In genomic region chr5:1523793-1524480, GRCh38 we compare ENCODE assay signal across 8 cellular contexts. TPM values are rescaled to one million over a fixed set of nuclear protein-coding genes. Genes with fewer than 3 reads are reported as not detected.
DNase-seq lines count a peak whose midpoint lies in the region; ATAC-seq and TF ChIP-seq lines count a peak whose summit lies in the region.

TSS of gene LPCAT1 (minus strand) at chr5:1523960. CDS start at chr5:1523844, 116 bp downstream.

- peak; percentile 8 for TF ChIP-seq RAD21 in neural cell (conservative IDR thresholded peaks at IDR 0.05)

- H4K20me1 ChIP-seq in DOHH2 (ENCODE audit: control insufficient read depth, insufficient read depth, low read depth, low read length) = peaks cover 24% of the 10 kb centered on the region
- peaks cover 20% of the 10 kb centered on the region for H4K20me1 ChIP-seq in neural cell (ENCODE audit: insufficient read depth)

- H2AFZ ChIP-seq in neural cell (ENCODE audit: low read depth, low read length) = peak within 1 kb of the TSS; percentile 56

- TF ChIP-seq CTCF in DOHH2 (IDR thresholded peaks at IDR 0.05; ENCODE audit: low read depth, low read length, poor library complexity, severe bottlenecking) (no peak), RWPE1 (conservative IDR thresholded peaks at IDR 0.05; ENCODE audit: low read depth) (no peak), fibroblast of villous mesenchyme (IDR thresholded peaks at IDR 0.05; ENCODE audit: insufficient read depth, low read depth, low read length) (no peak), neural cell (IDR thresholded peaks at IDR 0.05; ENCODE audit: poor library complexity, severe bottlenecking) (no peak), stomach (IDR thresholded peaks at IDR 0.05) (peak in 2 of 7 experiments; percentile 12 to 53)

- H3K4me3 ChIP-seq in DOHH2 (ENCODE audit: low read length) = peak within 1 kb of the TSS; percentile 76
- H3K4me3 ChIP-seq in fibroblast of villous mesenchyme (ENCODE audit: low read depth, low read length) = peak within 1 kb of the TSS; percentile 72
- peak within 1 kb of the TSS; percentile 82 for H3K4me3 ChIP-seq in neural cell (ENCODE audit: low read length)
- peak within 1 kb of the TSS; percentile 84 to 99 (median 86) for H3K4me3 ChIP-seq in stomach

- in situ Hi-C loops in KBM-7 (cut with MboI; ENCODE audit: low pct_unique_long_range_greater_than_20kb, low sequenced_read_pairs) = no loop called here

- H3K9me2 ChIP-seq in DOHH2 (replicated peaks; ENCODE audit: control insufficient read depth, low read length) (no peaks in the 10 kb centered on the region), neural cell (ENCODE audit: insufficient read depth, low read length) (no peaks in the 10 kb centered on the region)

- H3K27me3 ChIP-seq in DOHH2 (ENCODE audit: control insufficient read depth, low read length) = no peaks in the 10 kb centered on the region
- H3K27me3 ChIP-seq in neural cell (ENCODE audit: insufficient read depth, low read depth, low read length) = no peaks in the 10 kb centered on the region
- no peaks in the 10 kb centered on the region for H3K27me3 ChIP-seq in stomach

- POLR2A ChIA-PET in RWPE1 (lab: Yijun Ruan, JAX; ENCODE audit: low non-redundant PET) = interaction anchor here (0.9 to 1.3 kb wide), 2 partner anchors 13 to 19 kb away, joined by 3 to 4 read pairs; no protein-coding TSS in a partner anchor

- H3K4me1 ChIP-seq in DOHH2 (ENCODE audit: control insufficient read depth, low read length) = peaks cover 47% of the 10 kb centered on the region
- H3K4me1 ChIP-seq in stomach = peaks cover 14 to 28% (median 25%) of the 10 kb centered on the region in 4 donors

- peak within 1 kb of the TSS; percentile 74 for H3K9ac ChIP-seq in neural cell (ENCODE audit: low read length)

- peaks cover 47% of the 10 kb centered on the region for H3K79me2 ChIP-seq in DOHH2 (ENCODE audit: control insufficient read depth, low read length)
- H3K79me2 ChIP-seq in neural cell (replicated peaks; ENCODE audit: insufficient read depth, low read length) = peaks cover 11% of the 10 kb centered on the region

- H3K9me3 ChIP-seq in DOHH2 (ENCODE audit: control insufficient read depth, insufficient read depth, low read length) = no peaks in the 10 kb centered on the region
- no peaks in the 10 kb centered on the region for H3K9me3 ChIP-seq in neural cell (ENCODE audit: low read length)
- no peaks in the 10 kb centered on the region for H3K9me3 ChIP-seq in stomach

- TF ChIP-seq EP300 in neural cell (conservative IDR thresholded peaks at IDR 0.05; ENCODE audit: poor library complexity, severe bottlenecking) (no peak), stomach (IDR thresholded peaks at IDR 0.05) (peak; percentile 7)

- H3K4me2 ChIP-seq in DOHH2 (ENCODE audit: low read length) (peak within 1 kb of the TSS; percentile 96), neural cell (ENCODE audit: low read length) (peak within 1 kb of the TSS; percentile 59)

- WGBS in stomach, 5 donors = 0 to 6% (median 3%) methylated on average over 9 to 85 of the region's 85 CpGs

- 0 out of 2 replicates have a peak, but pooled peaks cover 7% of the 10 kb centered on the region for H3F3A ChIP-seq in DOHH2 (ENCODE audit: control insufficient read depth, insufficient read depth)
- no peaks in the 10 kb centered on the region for H3F3A ChIP-seq in neural cell (ENCODE audit: insufficient read depth, low read length, poor library complexity, severe bottlenecking)

- peaks cover 36% of the 10 kb centered on the region for H3K36me3 ChIP-seq in DOHH2 (ENCODE audit: control insufficient read depth, low read length)
- H3K36me3 ChIP-seq in neural cell (ENCODE audit: insufficient read depth, low read length) = no peaks in the 10 kb centered on the region
- H3K36me3 ChIP-seq in stomach = peaks cover 0 to 23% (median 18%) of the 10 kb centered on the region in 4 donors

- peak; percentile 73 for ATAC-seq in GM21723 (IDR thresholded peaks at IDR 0.05; ENCODE audit: unreplicated experiment)

- peak; percentile 52 for DNase-seq in KBM-7
- DNase-seq in RWPE1 (ENCODE audit: low spot score) = peak; percentile 87
- peak; percentile 91 for DNase-seq in activated effector memory CD4-positive, alpha-beta T cell treated with anti-CD3 and anti-CD28 coated beads, Interleukin-2, amount 50 U/mL, for 16 hours
- peak; percentile 81 for DNase-seq in fibroblast of villous mesenchyme (ENCODE audit: low read depth)
- peak; percentile 79 for DNase-seq in stomach

- intact Hi-C loops in stomach (cut with DNase I; ENCODE audit: low total_unique reads) = no loop called here

- H3K27ac ChIP-seq in DOHH2 (ENCODE audit: low read depth, low read length) (peak within 1 kb of the TSS; percentile 52), RWPE1 (peak within 1 kb of the TSS; percentile 78), neural cell (ENCODE audit: low read length) (no peak within 1 kb of the TSS), stomach (peak within 1 kb of the TSS; percentile 51 to 94 (median 91))

- CTCF ChIA-PET in RWPE1 (lab: Yijun Ruan, JAX) = interaction anchor here (0.5 to 0.6 kb wide), 3 partner anchors 68 to 252 kb away, joined by 3 to 4 read pairs (median 3); no protein-coding TSS in a partner anchor

- no peak for TF ChIP-seq POLR2A in stomach (IDR thresholded peaks at IDR 0.05)

TF ChIP-seq in neural cell, 6 proteins besides CTCF, POLR2A, EP300 and RAD21:
- peak; percentile 62 for TF ChIP-seq POLR2AphosphoS5 (IDR thresholded peaks at IDR 0.05)
- no peak for TF ChIP-seq REST (IDR thresholded peaks at IDR 0.05; ENCODE audit: borderline replicate concordance)

RNA-seq across cellular contexts. Expression of gene LPCAT1, which starts in this region (rescaled TPM):
- total RNA-seq in fibroblast of villous mesenchyme (35.8 and 57.4 TPM in 2 replicates), stomach (100 to 1,000 TPM in 1 of 5 donors, 10 to 100 TPM in 4; 13.4 to 229 (median 17.4) TPM)
- polyA plus RNA-seq in neural cell (61.8 and 63.4 TPM in 2 replicates), stomach (10 to 100 TPM in 2 of 3 donors, 1 to 10 TPM in 1; 5.2 to 11.8 (median 11.6) TPM)
- 68.9 and 88.1 TPM in 2 replicates for polyA minus RNA-seq in neural cell
